ENCODE assay signal across 8 cellular contexts in the genomic region with DNA sequence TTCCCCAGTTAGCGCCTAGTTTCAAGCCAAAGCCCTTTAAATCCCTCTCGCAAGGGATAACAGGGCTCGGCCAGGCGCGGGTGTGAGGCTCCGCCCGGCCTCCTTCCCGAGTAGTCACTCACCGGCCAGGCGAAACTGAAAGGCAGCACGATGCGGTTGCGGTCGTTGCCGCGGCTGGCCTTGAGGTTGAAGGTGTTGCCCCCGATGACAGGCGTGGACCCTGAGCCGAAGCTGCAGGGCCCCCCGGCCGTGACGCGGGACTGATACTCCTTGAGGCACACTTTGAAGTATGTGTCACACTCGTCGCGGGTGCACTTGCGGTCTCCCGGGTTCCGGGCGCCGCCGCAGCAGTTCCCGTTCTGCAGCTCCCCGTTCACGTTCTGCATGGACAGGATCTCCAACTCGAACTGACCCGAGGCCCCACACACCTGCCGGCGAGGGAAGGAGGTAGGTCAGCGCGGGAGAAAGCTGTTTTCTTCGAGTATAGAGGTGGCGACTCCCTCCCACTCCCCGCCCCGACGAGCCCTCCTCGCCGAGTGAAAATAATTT. TPM values are rescaled to one million over a fixed set of nuclear protein-coding genes. Genes with fewer than 3 reads are reported as not detected.
DNase-seq lines count a peak whose midpoint lies in the region; ATAC-seq and TF ChIP-seq lines count a peak whose summit lies in the region.

No MANE protein-coding gene starts in this region.

- peaks cover 0 to 3% (median 0%) of the 10 kb centered on the region in 7 donors for H3K9me3 Mint-ChIP-seq in naive B cell

- H3K4me3 Mint-ChIP-seq in naive B cell, result peak overlapping the region; percentile 80 to 94 (median 90)

- DNase-seq in NCI-H524 (lab: John Stamatoyannopoulos, UW) (peak; percentile 17 to 58), NCI-H524 treated with DMSO at 0.1 percent for 48 hours (lab: John Stamatoyannopoulos, UW) (no peak), NCI-H2227 treated with DMSO at 0.1 percent for 48 hours (lab: John Stamatoyannopoulos, UW) (peak; percentile 10), fibroblast of gingiva (ENCODE audit: low read depth) (peak; percentile 41), naive B cell (peak; percentile 33), upper lobe of left lung (peak; percentile 71 to 92), NCI-H1436 treated with DMSO at 0.1 percent for 48 hours (lab: John Stamatoyannopoulos, UW) (no peak)
- DNase-seq in activated CD8-positive, alpha-beta memory T cell treated with anti-CD3 and anti-CD28 coated beads, Interleukin-2, amount 50 U/mL, for 4 hours, result peak; percentile 26

- no peaks in the 10 kb centered on the region for H3K36me3 Mint-ChIP-seq in naive B cell

- peaks cover 0 to 12% (median 0%) of the 10 kb centered on the region in 4 donors for H3K36me3 ChIP-seq in upper lobe of left lung

- WGBS in upper lobe of left lung, 2 donors, result 0% methylated on average over 14 to 20 of the region's 48 CpGs

- peak overlapping the region; percentile 65 to 92 (median 88) for H3K4me3 ChIP-seq in upper lobe of left lung

- ATAC-seq in naive B cell (ENCODE audit: low read depth in 2 of 2) (no peak), upper lobe of left lung (ENCODE audit: low FRiP score in 2 of 2) (peak; percentile 6 to 23)

- peak overlapping the region in 3 of 6 donors; percentile 27 to 73 (median 60) for H3K27ac Mint-ChIP-seq in naive B cell

- no peaks in the 10 kb centered on the region for H3K27me3 ChIP-seq in upper lobe of left lung

- peaks cover 52 to 83% (median 63%) of the 10 kb centered on the region in 3 donors for H3K27me3 Mint-ChIP-seq in naive B cell

- TF ChIP-seq EP300 in upper lobe of left lung (IDR thresholded peaks at IDR 0.05), result no peak

- TF ChIP-seq POLR2A in upper lobe of left lung (IDR thresholded peaks at IDR 0.05), result peak in 1 of 4 donors; percentile 39

- peak overlapping the region; percentile 94 to 99 (median 98) for H3K27ac ChIP-seq in upper lobe of left lung

- no peaks in the 10 kb centered on the region for H3K9me3 ChIP-seq in upper lobe of left lung

- H3K4me1 ChIP-seq in upper lobe of left lung, result peaks cover 26 to 58% (median 28%) of the 10 kb centered on the region in 4 donors

- peak in 1 of 6 experiments; percentile 9 for TF ChIP-seq CTCF in upper lobe of left lung (IDR thresholded peaks at IDR 0.05)

- peaks cover 13 to 35% (median 35%) of the 10 kb centered on the region in 3 donors for H3K4me1 Mint-ChIP-seq in naive B cell

RNA-seq across cellular contexts. Expression of gene JAG1, which starts 1.1 kb away (rescaled TPM):
- under 1 TPM in 3 of 6 donors, not detected in 3; 0.05 to 0.06 (median 0.06) TPM for polyA plus RNA-seq in naive B cell (ENCODE audit: low read depth in 6 of 6)
- total RNA-seq in upper lobe of left lung, result 10 to 100 TPM; 37.7 to 57.4 (median 47.0) TPM

Comparison
In these comparisons a context has a peak if more than half of its experiments do, and no peak if none do; other contexts are left out.
1. DNase-seq: peak in NCI-H524 (2 of 2), NCI-H2227 treated with DMSO at 0.1 percent for 48 hours (single experiment), activated CD8-positive, alpha-beta memory T cell treated with anti-CD3 and anti-CD28 coated beads, Interleukin-2, amount 50 U/mL, for 4 hours (single experiment), fibroblast of gingiva (single experiment), naive B cell (single experiment) and upper lobe of left lung (2 of 2); none in NCI-H524 treated with DMSO at 0.1 percent for 48 hours (single experiment) and NCI-H1436 treated with DMSO at 0.1 percent for 48 hours (single experiment).
2. ATAC-seq: peak in upper lobe of left lung (2 of 2); none in naive B cell (0 of 2).